ENCODE assay signal across 9 cellular contexts in genomic region chr1:44776749-44777068, GRCh38. TPM values are rescaled to one million over a fixed set of nuclear protein-coding genes. Genes with fewer than 3 reads are reported as not detected.
DNase-seq lines count a peak whose midpoint lies in the region; ATAC-seq and TF ChIP-seq lines count a peak whose summit lies in the region.
"Had no signal": no experiment of that assay in that cellular context is flagged by ENCODE, and none has a peak within 500 bp of the region (broad histone marks: within the 10 kb centered on the region; RNA-seq: fewer than 3 reads in every experiment).

No MANE protein-coding gene starts in this region.

- no peaks in the 10 kb centered on the region for H4K20me1 ChIP-seq in OCI-LY1 (ENCODE audit: insufficient read depth, low read length)

- H3K27ac Mint-ChIP-seq in effector memory CD8-positive, alpha-beta T cell = peak overlapping the region; percentile 90 to 98
- peak overlapping the region; percentile 93 for H3K27ac Mint-ChIP-seq in neural crest cell (ENCODE audit: unreplicated experiment)

- peak overlapping the region; percentile 94 for H3K9ac ChIP-seq in OCI-LY1 (ENCODE audit: low read length)

- peaks cover 32 to 34% of the 10 kb centered on the region in 2 donors for H3K4me1 Mint-ChIP-seq in effector memory CD8-positive, alpha-beta T cell (ENCODE audit: low read depth in 2 of 2)
- H3K4me1 Mint-ChIP-seq in neural crest cell = peaks cover 41% of the 10 kb centered on the region

- H3K27me3 Mint-ChIP-seq in effector memory CD8-positive, alpha-beta T cell = no peaks in the 10 kb centered on the region
- H3K27me3 Mint-ChIP-seq in neural crest cell (ENCODE audit: low read depth) = no peaks in the 10 kb centered on the region

- H3K4me1 ChIP-seq in OCI-LY1 (ENCODE audit: insufficient read depth, low read length, severe bottlenecking) = peaks cover 30% of the 10 kb centered on the region

- H3K4me3 Mint-ChIP-seq in effector memory CD8-positive, alpha-beta T cell = peak overlapping the region; percentile 83 to 90
- peak overlapping the region; percentile 90 for H3K4me3 Mint-ChIP-seq in neural crest cell

- no peak overlapping the region for H2AFZ ChIP-seq in OCI-LY1 (ENCODE audit: low read length)

- peaks cover 61% of the 10 kb centered on the region for H3K36me3 ChIP-seq in OCI-LY1 (ENCODE audit: insufficient read depth, low read length)

- peak overlapping the region; percentile 84 for H3K4me2 ChIP-seq in OCI-LY1 (ENCODE audit: low read length)

- no peaks in the 10 kb centered on the region for H3K9me2 ChIP-seq in OCI-LY1 (ENCODE audit: low read depth, low read length)

- H3K9me3 ChIP-seq in OCI-LY1 (ENCODE audit: low read length) = no peaks in the 10 kb centered on the region

- peaks cover 62% of the 10 kb centered on the region for H3K36me3 Mint-ChIP-seq in effector memory CD8-positive, alpha-beta T cell (ENCODE audit: insufficient read depth)
- peaks cover 38% of the 10 kb centered on the region for H3K36me3 Mint-ChIP-seq in neural crest cell (ENCODE audit: low read depth)

- no peaks in the 10 kb centered on the region for H3K9me3 Mint-ChIP-seq in effector memory CD8-positive, alpha-beta T cell
- H3K9me3 Mint-ChIP-seq in neural crest cell = no peaks in the 10 kb centered on the region

- no peak for ATAC-seq in effector memory CD8-positive, alpha-beta T cell (replicated peaks)
- ATAC-seq in GM21576 (IDR thresholded peaks at IDR 0.05; ENCODE audit: unreplicated experiment) (no peak), GM21717 (IDR thresholded peaks at IDR 0.05; ENCODE audit: unreplicated experiment) (no peak)

- no peaks in the 10 kb centered on the region for H3K27me3 ChIP-seq in OCI-LY1 (ENCODE audit: insufficient read depth, low read length)

- H3K79me2 ChIP-seq in OCI-LY1 (ENCODE audit: insufficient read depth, low read length) = peaks cover 16% of the 10 kb centered on the region

- H3K27ac ChIP-seq in C4-2B (peak overlapping the region; percentile 94), OCI-LY1 (ENCODE audit: low read depth, low read length, poor library complexity, severe bottlenecking) (peak overlapping the region; percentile 82)

- TF ChIP-seq CTCF in C4-2B (conservative IDR thresholded peaks at IDR 0.05) (no peak), OCI-LY1 (IDR thresholded peaks at IDR 0.05; ENCODE audit: low read length) (no peak), neural crest cell (conservative IDR thresholded peaks at IDR 0.05) (no peak)

- no peak for DNase-seq in effector memory CD8-positive, alpha-beta T cell
- DNase-seq in neural crest cell (ENCODE audit: low read depth, low spot score) (no peak), NOMO-1 treated with DMSO at 0.1 percent for 48 hours (lab: John Stamatoyannopoulos, UW; ENCODE audit: unreplicated experiment) (no peak), Ammon's horn (ENCODE audit: low spot score) (no peak)

- peak overlapping the region; percentile 92 for H3K4me3 ChIP-seq in OCI-LY1 (ENCODE audit: low read depth, low read length, poor library complexity, severe bottlenecking)

- H3F3A ChIP-seq in OCI-LY1 (ENCODE audit: insufficient read depth, low read length) = peaks cover 10% of the 10 kb centered on the region; the same call in 1 of the 2 replicates

RNA-seq across cellular contexts. Expression of gene RPS8, which starts 1.4 kb away (rescaled TPM):
- 2,216 and 2,317 TPM in 2 replicates for total RNA-seq in neural crest cell

RNA-seq across cellular contexts. Expression of gene BEST4, which starts 11.3 kb away (rescaled TPM):
- 0.14 and 0.23 TPM in 2 replicates for total RNA-seq in neural crest cell
- total RNA-seq: NCI-H460 had no signal

RNA-seq across cellular contexts. Expression of gene PLK3, which starts 23.5 kb away (rescaled TPM):
- total RNA-seq in neural crest cell = 15.3 and 15.7 TPM in 2 replicates

RNA-seq across cellular contexts. Expression of gene DYNLT4, which starts 30.4 kb away (rescaled TPM):
- total RNA-seq in neural crest cell = not detected in 2 replicates

RNA-seq across cellular contexts. Expression of gene BTBD19, which starts 31.6 kb away (rescaled TPM):
- total RNA-seq in neural crest cell = 5.5 and 6.5 TPM in 2 replicates
